Comparison of ENCODE assay signal across 12 cellular contexts in genomic region chr9:112719292-112719691, GRCh38. TPM values are rescaled to one million over a fixed set of nuclear protein-coding genes. Genes with fewer than 3 reads are reported as not detected.
DNase-seq lines count a peak whose midpoint lies in the region; ATAC-seq and TF ChIP-seq lines count a peak whose summit lies in the region.
"Had no signal": no experiment of that assay in that cellular context is flagged by ENCODE, and none has a peak within 500 bp of the region (broad histone marks: within the 10 kb centered on the region; RNA-seq: fewer than 3 reads in every experiment).

No MANE protein-coding gene starts in this region.

- no peak overlapping the region for H2BK5ac ChIP-seq in mesendoderm (ENCODE audit: low read length)

- no peaks in the 10 kb centered on the region for H3K36me3 ChIP-seq in Caco-2 (ENCODE audit: control insufficient read depth, insufficient read depth, low read length)
- peaks cover 3% of the 10 kb centered on the region for H3K36me3 ChIP-seq in adipocyte (ENCODE audit: control insufficient read depth, insufficient read depth, low read length, severe bottlenecking)
- no peaks in the 10 kb centered on the region for H3K36me3 ChIP-seq in mesendoderm (ENCODE audit: control insufficient read depth, insufficient read depth, low read length)

- H3K4me3 ChIP-seq in Caco-2 (ENCODE audit: low read depth, low read length) (no peak overlapping the region), adipocyte (ENCODE audit: low read length) (peak overlapping the region; percentile 11), mesendoderm (ENCODE audit: low read length) (no peak overlapping the region)
- H3K4me3 ChIP-seq: body of pancreas, esophagus squamous epithelium had no signal

- H3K36me3 Mint-ChIP-seq in Caco-2 (ENCODE audit: insufficient read depth, unreplicated experiment) (peaks cover 6% of the 10 kb centered on the region), neural crest cell (ENCODE audit: low read depth) (no peaks in the 10 kb centered on the region)

- no peak for DNase-seq in Caco-2
- peak; percentile 41 for DNase-seq in adipocyte (ENCODE audit: low read depth)
- no peak for DNase-seq in neural crest cell (ENCODE audit: low read depth, low spot score)
- DNase-seq in KBM-7, result no peak
- no peak for DNase-seq in AML-193 (lab: John Stamatoyannopoulos, UW)
- no peak for DNase-seq in mesendoderm
- DNase-seq in AG08396 (ENCODE audit: low spot score), result no peak
- DNase-seq: body of pancreas, esophagus squamous epithelium, KG1, NCI-H446 treated with DMSO at 0.1 percent for 48 hours had no signal

- peak; percentile 27 for ATAC-seq in GM21529 (IDR thresholded peaks at IDR 0.05; ENCODE audit: unreplicated experiment)
- ATAC-seq: body of pancreas had no signal

- H3K56ac ChIP-seq in mesendoderm (ENCODE audit: low read length), result no peak overlapping the region

- no peak overlapping the region for H3K27ac Mint-ChIP-seq in Caco-2 (ENCODE audit: unreplicated experiment)
- no peak overlapping the region for H3K27ac Mint-ChIP-seq in neural crest cell (ENCODE audit: unreplicated experiment)

- peak overlapping the region; percentile 62 for H3K9ac ChIP-seq in adipocyte (ENCODE audit: low read length)
- H3K9ac ChIP-seq in mesendoderm (ENCODE audit: low read length), result no peak overlapping the region

- WGBS in mesendoderm (ENCODE audit: extremely low coverage, insufficient coverage, low lambda C conversion rate), result no CpG with 5 or more reads among the region's 1 CpG

- H3K27me3 Mint-ChIP-seq in Caco-2 (ENCODE audit: insufficient read depth, unreplicated experiment) (no peaks in the 10 kb centered on the region), neural crest cell (ENCODE audit: low read depth) (no peaks in the 10 kb centered on the region)

- H3K4me1 ChIP-seq in Caco-2 (no peaks in the 10 kb centered on the region), adipocyte (ENCODE audit: control insufficient read depth, insufficient read depth, low read length) (peaks cover 24% of the 10 kb centered on the region), mesendoderm (ENCODE audit: control insufficient read depth, low read depth, low read length) (no peaks in the 10 kb centered on the region)

- H3K4me1 Mint-ChIP-seq in Caco-2 (ENCODE audit: low read depth, unreplicated experiment) (peaks cover 7% of the 10 kb centered on the region), neural crest cell (peaks cover 12% of the 10 kb centered on the region)

- no peaks in the 10 kb centered on the region for H3K9me3 ChIP-seq in Caco-2
- no peaks in the 10 kb centered on the region for H3K9me3 ChIP-seq in adipocyte (ENCODE audit: control insufficient read depth, low read length)
- H3K9me3 ChIP-seq: body of pancreas, esophagus squamous epithelium had no signal

- no peak overlapping the region for H4K8ac ChIP-seq in mesendoderm (ENCODE audit: low read depth, low read length)

- intact Hi-C loops in Caco-2 (cut with micrococcal nuclease; ENCODE audit: unreplicated experiment), result loop anchor here (5.0 kb wide), 1 partner anchor 103 kb away; no protein-coding TSS in a partner anchor

- TF ChIP-seq CTCF in Caco-2 (IDR thresholded peaks at IDR 0.05; ENCODE audit: insufficient read depth in 1 of 2, low read depth in 1 of 2, low read length in 1 of 2, severe bottlenecking in 1 of 2, unreplicated experiment in 1 of 2) (no peak), neural crest cell (conservative IDR thresholded peaks at IDR 0.05) (no peak)

- in situ Hi-C loops in KBM-7 (cut with MboI; ENCODE audit: low pct_unique_long_range_greater_than_20kb, low sequenced_read_pairs), result loop anchor here (25.0 kb wide), 1 partner anchor 632 kb away; no protein-coding TSS in a partner anchor

- no peak overlapping the region for H3K4me2 ChIP-seq in mesendoderm (ENCODE audit: low read length)

- H3K27ac ChIP-seq in mesendoderm (ENCODE audit: low read depth, low read length), result no peak overlapping the region
- H3K27ac ChIP-seq: esophagus squamous epithelium had no signal

- H2AK5ac ChIP-seq in mesendoderm (ENCODE audit: low read length), result no peak overlapping the region

- H3K79me2 ChIP-seq in mesendoderm (ENCODE audit: control insufficient read depth, insufficient read depth, low read length), result no peaks in the 10 kb centered on the region

- H3K4me3 Mint-ChIP-seq in Caco-2 (ENCODE audit: unreplicated experiment) (peak overlapping the region; percentile 88), neural crest cell (peak overlapping the region; percentile 89)

- H3K9me3 Mint-ChIP-seq in Caco-2 (ENCODE audit: unreplicated experiment) (no peaks in the 10 kb centered on the region), neural crest cell (no peaks in the 10 kb centered on the region)

- H2BK120ac ChIP-seq in mesendoderm (ENCODE audit: low read depth, low read length), result no peak overlapping the region

- POLR2A ChIA-PET in Caco-2 (lab: Charles Lee), result no interaction called here

- no peak overlapping the region for H3K18ac ChIP-seq in mesendoderm (ENCODE audit: low read length)

- H3K23ac ChIP-seq in mesendoderm (ENCODE audit: low read length), result no peak overlapping the region

- H4K5ac ChIP-seq in mesendoderm (ENCODE audit: low read length), result no peak overlapping the region

- H3K27me3 ChIP-seq in Caco-2 (replicated peaks; ENCODE audit: control insufficient read depth, insufficient read depth, low read length) (no peaks in the 10 kb centered on the region), adipocyte (replicated peaks; ENCODE audit: control insufficient read depth, insufficient read depth, low read length) (no peaks in the 10 kb centered on the region), mesendoderm (ENCODE audit: insufficient read depth, low read length, poor library complexity) (no peaks in the 10 kb centered on the region)
- H3K27me3 ChIP-seq: body of pancreas, esophagus squamous epithelium had no signal

- H2BK15ac ChIP-seq in mesendoderm (replicated peaks; ENCODE audit: low read depth), result no peak overlapping the region

- H3K79me1 ChIP-seq in mesendoderm (ENCODE audit: low read length), result no peaks in the 10 kb centered on the region

- no peak overlapping the region for H3K4ac ChIP-seq in mesendoderm (ENCODE audit: low read depth, low read length)

- CTCF ChIA-PET in Caco-2 (lab: Charles Lee), result interaction anchor here (1.4 kb wide), 1 partner anchor 18 kb away, joined by 7 read pairs; no protein-coding TSS in a partner anchor

- BruUV-seq in Caco-2 (replicated peaks; lab: Mats Ljungman, UMichigan), result no TSS peak

RNA-seq across cellular contexts. Expression of gene INIP, which starts 1.4 kb away (rescaled TPM):
- total RNA-seq in Caco-2 (2022) (30.2 and 31.9 TPM in 2 replicates), neural crest cell (37.7 and 43.6 TPM in 2 replicates)
- 9.2 TPM for polyA plus RNA-seq in mesendoderm (2013, experiment 1 of 2)
- 9.4 TPM for polyA plus RNA-seq in mesendoderm (2013, experiment 2 of 2)

RNA-seq across cellular contexts. Expression of gene SNX30, which starts 31.3 kb away (rescaled TPM):
- total RNA-seq in Caco-2 (2022) (20.6 and 21.8 TPM in 2 replicates), neural crest cell (14.5 and 15.5 TPM in 2 replicates)
- polyA plus RNA-seq in mesendoderm (2013, experiment 1 of 2), result 6.5 TPM
- 6.7 TPM for polyA plus RNA-seq in mesendoderm (2013, experiment 2 of 2)
